In the genomic region with DNA sequence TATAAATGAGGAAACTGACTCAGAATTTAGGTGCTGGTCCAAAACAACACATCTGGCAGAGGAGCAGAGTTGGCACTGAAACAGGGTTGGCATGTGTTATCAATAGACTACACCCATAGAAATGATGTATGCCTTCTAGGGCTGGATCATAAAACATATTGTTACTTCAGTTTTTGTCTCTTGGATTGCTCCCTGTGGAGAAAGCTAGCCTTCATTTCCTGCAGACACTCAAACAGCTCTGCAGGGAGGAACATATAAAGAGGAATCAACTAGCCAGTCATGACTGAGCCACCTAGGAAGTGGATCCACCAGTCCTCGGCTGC, we compare ENCODE assay signal across 8 cellular contexts. TPM values are rescaled to one million over a fixed set of nuclear protein-coding genes. Genes with fewer than 3 reads are reported as not detected.
DNase-seq lines count a peak whose midpoint lies in the region; ATAC-seq, FAIRE-seq and TF ChIP-seq lines count a peak whose summit lies in the region.

No MANE protein-coding gene starts in this region.

- H3K4me1 Mint-ChIP-seq in memory B cell = peaks cover 17% of the 10 kb centered on the region

- no peak overlapping the region for H3K27ac ChIP-seq in GM12878 (ENCODE audit: control insufficient read depth, insufficient read depth)

- peak overlapping the region; percentile 61 for H3K4me2 ChIP-seq in GM12878 (ENCODE audit: control insufficient read depth, insufficient read depth)

- H3K9me3 Mint-ChIP-seq in memory B cell = no peaks in the 10 kb centered on the region

- peaks cover 36% of the 10 kb centered on the region for H3K79me2 ChIP-seq in GM12878 (ENCODE audit: control insufficient read depth, insufficient read depth, low read length)

- in situ Hi-C loops in GM12878 (cut with MboI) = no loop called here
- in situ Hi-C loops in GM13977 (cut with MboI; ENCODE audit: low pct_unique_long_range_greater_than_20kb, low sequenced_read_pairs, unreplicated experiment) = no loop called here

- H3K27ac Mint-ChIP-seq in memory B cell = peak overlapping the region; percentile 96

- CTCF ChIA-PET in GM12878 (lab: Yijun Ruan, JAX) = no interaction called here

- no peak for TF ChIP-seq RAD21 in GM12878 (IDR thresholded peaks at IDR 0.05; ENCODE audit: insufficient read depth, low read depth, low read length)

- no peak for TF ChIP-seq POLR2A in GM12878 (IDR thresholded peaks at IDR 0.05; ENCODE audit: low read depth, low read length)

- no peaks in the 10 kb centered on the region for H3K9me3 ChIP-seq in GM12878 (replicated peaks; ENCODE audit: control insufficient read depth, insufficient read depth, low read length)

- peak overlapping the region; percentile 87 for H3K4me3 Mint-ChIP-seq in memory B cell

- TSS peak; percentile 90 for BruUV-seq in GM12878 (replicated peaks; lab: Mats Ljungman, UMichigan)

- peak overlapping the region; percentile 97 for H2AFZ ChIP-seq in GM12878 (ENCODE audit: control insufficient read depth, low read depth, low read length)

- POLR2A ChIA-PET in GM12878 (lab: Charles Lee) = interaction anchor here (0.8 kb wide), 1 partner anchor 26 kb away, joined by 3 read pairs; no protein-coding TSS in a partner anchor

- H3K4me3 ChIP-seq in Jurkat, Clone E6-1 (ENCODE audit: low read length) = peak overlapping the region; percentile 95
- H3K4me3 ChIP-seq in GM12878 = peak overlapping the region; percentile 87

- peaks cover 11% of the 10 kb centered on the region for H3K36me3 Mint-ChIP-seq in memory B cell

- H3K9ac ChIP-seq in GM12878 (ENCODE audit: control insufficient read depth, insufficient read depth, low read length) = no peak overlapping the region

- no peak for ATAC-seq in GM12878
- ATAC-seq in memory B cell (ENCODE audit: low read depth) = peak; percentile 3
- no peak for ATAC-seq in GM18868 (IDR thresholded peaks at IDR 0.05; ENCODE audit: unreplicated experiment)

- WGBS in GM12878 (ENCODE audit: insufficient coverage, insufficient replicate concordance, low lambda C conversion rate, missing lambda C conversion rate) = 100% methylated on average over 1 of the region's 1 CpG

- DNase-seq in GF-D8 (lab: John Stamatoyannopoulos, UW) (peak; percentile 24), GM12878 (ENCODE audit: low read depth, low spot score) (no peak), memory B cell (ENCODE audit: low spot score in 2 of 2) (no peak), urothelium cell line (ENCODE audit: low spot score) (no peak), iPS-NIHi11 (ENCODE audit: low spot score) (no peak), GM13977 (ENCODE audit: low spot score) (no peak)
- DNase-seq in Jurkat, Clone E6-1 (ENCODE audit: low read depth, low spot score) = no peak

- peaks cover 0 to 17% of the 10 kb centered on the region in 2 experiments; a peak in 1 of 4 replicates for H3K36me3 ChIP-seq in GM12878 (ENCODE audit: control insufficient read depth in 2 of 2, insufficient read depth in 2 of 2, low read length in 1 of 2)

- TF ChIP-seq CTCF in GM12878 (IDR thresholded peaks at IDR 0.05 in 2 of 3, conservative IDR thresholded peaks at IDR 0.05 in 1 of 3; ENCODE audit: control insufficient read depth in 2 of 3, extremely low read depth in 1 of 3, insufficient read depth in 1 of 3, low read depth in 3 of 3, low read length in 3 of 3) (no peak), GM13977 (IDR thresholded peaks at IDR 0.05; ENCODE audit: extremely low read depth, insufficient read depth, missing control alignments) (no peak)

- no peak for TF ChIP-seq EP300 in GM12878 (IDR thresholded peaks at IDR 0.05; ENCODE audit: borderline replicate concordance in 1 of 2, control insufficient read depth in 1 of 2, low read depth in 2 of 2, low read length in 2 of 2)

- RAD21 ChIA-PET in GM12878 (lab: Charles Lee; ENCODE audit: unreplicated experiment) = no interaction called here

- FAIRE-seq in GM12878 (lab: Jason Lieb, UNC) = no peak
- no peak for FAIRE-seq in urothelium cell line (lab: Jason Lieb, UNC)

- H4K20me1 ChIP-seq in GM12878 (ENCODE audit: control insufficient read depth, insufficient read depth) = no peaks in the 10 kb centered on the region

- H3K4me1 ChIP-seq in GM12878 (ENCODE audit: control insufficient read depth, insufficient read depth, low read length) = no peaks in the 10 kb centered on the region

- no peaks in the 10 kb centered on the region for H3K27me3 Mint-ChIP-seq in memory B cell

- SMC1A ChIA-PET in GM12878 (lab: Charles Lee; ENCODE audit: uncharacterized antibody, unreplicated experiment) = no interaction called here

- intact Hi-C loops in GM12878 (cut with micrococcal nuclease; ENCODE audit: unreplicated experiment) = no loop called here

- H3K27me3 ChIP-seq in GM12878 (replicated peaks in 1 of 2; ENCODE audit: control insufficient read depth in 2 of 2, insufficient read depth in 2 of 2, low read length in 1 of 2) = no peaks in the 10 kb centered on the region

TF ChIP-seq in GM12878, 131 proteins besides CTCF, POLR2A, EP300 and RAD21:
- no peak for TF ChIP-seq ZSCAN29 (IDR thresholded peaks at IDR 0.05)
- TF ChIP-seq, protein P1, sequence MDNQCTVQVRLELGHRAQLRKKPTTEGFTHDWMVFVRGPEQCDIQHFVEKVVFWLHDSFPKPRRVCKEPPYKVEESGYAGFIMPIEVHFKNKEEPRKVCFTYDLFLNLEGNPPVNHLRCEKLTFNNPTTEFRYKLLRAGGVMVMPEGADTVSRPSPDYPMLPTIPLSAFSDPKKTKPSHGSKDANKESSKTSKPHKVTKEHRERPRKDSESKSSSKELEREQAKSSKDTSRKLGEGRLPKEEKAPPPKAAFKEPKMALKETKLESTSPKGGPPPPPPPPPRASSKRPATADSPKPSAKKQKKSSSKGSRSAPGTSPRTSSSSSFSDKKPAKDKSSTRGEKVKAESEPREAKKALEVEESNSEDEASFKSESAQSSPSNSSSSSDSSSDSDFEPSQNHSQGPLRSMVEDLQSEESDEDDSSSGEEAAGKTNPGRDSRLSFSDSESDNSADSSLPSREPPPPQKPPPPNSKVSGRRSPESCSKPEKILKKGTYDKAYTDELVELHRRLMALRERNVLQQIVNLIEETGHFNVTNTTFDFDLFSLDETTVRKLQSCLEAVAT (IDR thresholded peaks at IDR 0.05) = peak; percentile 30; the same call in 1 of the 2 replicates
TF ChIP-seq in GM12878: peak in this region for 1.

RNA-seq across cellular contexts. Expression of gene MRPL3, which starts 0.5 kb away (rescaled TPM):
- 164 TPM for polyA plus RNA-seq in Jurkat, Clone E6-1 (2012; ENCODE audit: insufficient read depth, insufficient read length)
- total RNA-seq in GM12878 (2013; cell fraction: nucleolus; rRNA removed) = 122 and 134 TPM in 2 replicates
- 193 and 201 TPM in 2 replicates for total RNA-seq in GM12878 (2014; rRNA removed)
- total RNA-seq in GM12878 (2014; rRNA removed; fragmentation: Illumina TruSeq; extraction: Trizol) = 197 and 203 TPM in 2 replicates
- 127 and 129 TPM in 2 replicates for total RNA-seq in GM12878 (2021)
- 53.9 TPM for polyA plus RNA-seq in GM12878 (2011; ENCODE audit: low read depth)
- 237 and 308 TPM in 2 replicates for polyA plus RNA-seq in GM12878 (2011; rRNA removed)
- 120 and 173 TPM in 2 replicates for polyA plus RNA-seq in GM12878 (2011; cell fraction: cytosol; rRNA removed)
- 75.8 and 87.9 TPM in 2 replicates for polyA plus RNA-seq in GM12878 (2011; cell fraction: nucleus; rRNA removed)
- 65.9 and 78.8 TPM in 2 replicates for polyA plus RNA-seq in GM12878 (2012)
- 307 and 353 TPM in 2 replicates for polyA plus RNA-seq in GM12878 (2014; fragmentation: Illumina TruSeq; extraction: Trizol)
- 100 to 1,000 TPM in 1 of 2 experiments, 10 to 100 TPM in 1; 91.6 to 107 TPM for polyA plus RNA-seq in GM12878 (2014; fragmentation: Nextera tagmentation; extraction: Ambion mirVana)
- 158 and 164 TPM in 2 replicates for polyA plus RNA-seq in GM12878 (2014; rRNA removed)
- 100 to 1,000 TPM; 248 to 249 TPM for polyA plus RNA-seq in GM12878 (2016; fragmentation: Nextera tagmentation; extraction: Ambion mirVana)
- polyA minus RNA-seq in GM12878 (2011; rRNA and poly(A)+ RNA removed) = 130 and 195 TPM in 2 replicates
- 43.0 and 44.7 TPM in 2 replicates for polyA minus RNA-seq in GM12878 (2011; cell fraction: cytosol; rRNA and poly(A)+ RNA removed)
- 105 and 174 TPM in 2 replicates for polyA minus RNA-seq in GM12878 (2011; cell fraction: nucleus; rRNA and poly(A)+ RNA removed)
